In the genomic region with DNA sequence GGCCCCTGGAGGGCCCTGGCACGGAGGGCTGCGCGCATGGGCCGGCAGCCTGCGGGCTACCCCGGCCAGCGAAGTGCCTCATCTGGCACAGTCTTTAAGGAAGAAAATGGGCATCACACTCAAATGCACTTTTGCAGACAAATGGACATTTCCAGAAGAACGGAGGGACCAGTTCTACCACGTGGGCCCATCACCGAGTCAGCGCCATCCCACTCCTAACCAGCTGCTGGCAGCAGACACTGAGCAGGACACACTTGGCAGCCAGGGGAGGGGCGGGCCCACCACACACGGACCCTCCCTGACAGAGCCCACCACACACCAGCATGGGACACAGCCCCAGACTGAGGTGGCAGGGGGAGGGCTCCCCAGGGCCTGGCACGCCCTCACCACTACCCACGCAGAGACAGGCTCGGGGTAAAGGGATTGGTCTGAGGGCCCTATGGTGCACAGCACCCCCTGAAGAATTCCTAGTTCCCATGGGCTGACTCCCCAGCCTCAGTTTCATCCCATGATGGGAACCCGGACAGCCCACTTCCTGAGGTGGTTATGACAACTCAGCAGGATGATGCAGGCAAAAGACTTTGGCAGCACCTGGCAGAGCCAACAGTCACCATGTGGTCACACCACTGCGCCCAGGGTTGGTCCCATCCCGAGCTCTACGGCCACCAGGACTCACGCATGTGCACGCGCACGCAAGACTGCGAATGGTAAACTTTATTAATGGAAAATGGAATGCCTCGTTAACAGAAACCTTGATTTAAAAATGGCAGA, we compare ENCODE assay signal across 1 cellular context.
TF ChIP-seq lines count a peak whose summit lies in the region.

No MANE protein-coding gene starts in this region.

TF ChIP-seq in HEK293, 187 proteins besides CTCF, POLR2A, EP300 and RAD21 (continued from another document):
- no peak for TF ChIP-seq SP2 (tag by site-specific recombination; IDR thresholded peaks at IDR 0.05)
